Comparison of ENCODE assay signal across 30 cellular contexts in genomic region chr11:68835749-68836148, GRCh38. TPM values are rescaled to one million over a fixed set of nuclear protein-coding genes. Genes with fewer than 3 reads are reported as not detected.
DNase-seq lines count a peak whose midpoint lies in the region; ATAC-seq and TF ChIP-seq lines count a peak whose summit lies in the region.
"Had no signal": no experiment of that assay in that cellular context is flagged by ENCODE, and none has a peak within 500 bp of the region (broad histone marks: within the 10 kb centered on the region; RNA-seq: fewer than 3 reads in every experiment).

No MANE protein-coding gene starts in this region.

- no peak for TF ChIP-seq POLR2A in spleen (IDR thresholded peaks at IDR 0.05)

- no peak overlapping the region for H3K4me3 Mint-ChIP-seq in T-cell
- H3K4me3 Mint-ChIP-seq: activated CD4-positive, alpha-beta memory T cell treated with anti-CD3 and anti-CD28 coated beads for 36 hours; activated naive CD8-positive, alpha-beta T cell treated with anti-CD3 and anti-CD28 coated beads for 36 hours; stimulated activated naive CD8-positive, alpha-beta T cell treated with anti-CD3 and anti-CD28 coated beads, Interleukin-15, Interleukin-2, amounts not matched to agents 100 ng/mL and 50 ng/mL, for 24 hours had no signal

- no peak for TF ChIP-seq EP300 in SK-N-SH (IDR thresholded peaks at IDR 0.05; ENCODE audit: borderline replicate concordance in 1 of 2, low read depth in 1 of 2, low read length in 1 of 2)

- no peaks in the 10 kb centered on the region for H3K9me2 ChIP-seq in SK-N-SH

- H3K4me3 ChIP-seq in liver (ENCODE audit: low read depth in 1 of 3, low read length in 3 of 3) (no peak overlapping the region), spleen (no peak overlapping the region), SK-N-SH (ENCODE audit: low read depth in 2 of 2, low read length in 1 of 2) (no peak overlapping the region)
- H3K4me3 ChIP-seq: lung, psoas muscle, tibial artery had no signal

- H3K9me3 Mint-ChIP-seq in T-cell = no peaks in the 10 kb centered on the region
- H3K9me3 Mint-ChIP-seq: activated CD4-positive, alpha-beta memory T cell treated with anti-CD3 and anti-CD28 coated beads for 36 hours; activated naive CD8-positive, alpha-beta T cell treated with anti-CD3 and anti-CD28 coated beads for 36 hours; central memory CD8-positive, alpha-beta T cell; stimulated activated naive CD8-positive, alpha-beta T cell treated with anti-CD3 and anti-CD28 coated beads, Interleukin-15, Interleukin-2, amounts not matched to agents 100 ng/mL and 50 ng/mL, for 24 hours had no signal

- no peaks in the 10 kb centered on the region for H3K27me3 ChIP-seq in liver (ENCODE audit: control insufficient read depth in 4 of 4, insufficient read depth in 4 of 4, low read length in 3 of 4)
- H3K27me3 ChIP-seq in spleen (replicated peaks in 1 of 7) = no peaks in the 10 kb centered on the region
- no peaks in the 10 kb centered on the region for H3K27me3 ChIP-seq in SK-N-SH (ENCODE audit: insufficient read depth)
- H3K27me3 ChIP-seq: tibial artery had no signal

- ATAC-seq in T-cell (replicated peaks in 1 of 4) (no peak), left lobe of liver (no peak), HG03135 (IDR thresholded peaks at IDR 0.05; ENCODE audit: unreplicated experiment) (no peak)
- ATAC-seq: SK-N-SH treated with all-trans-retinoic acid at 6 μM for 48 hours had no signal

- H3K9ac ChIP-seq in liver (ENCODE audit: low read depth in 1 of 2, low read length in 2 of 2) = no peak overlapping the region
- no peak overlapping the region for H3K9ac ChIP-seq in SK-N-SH
- H3K9ac ChIP-seq: KMS-11 had no signal

- H3K27ac Mint-ChIP-seq in T-cell = peak overlapping the region; percentile 72 to 86
- H3K27ac Mint-ChIP-seq: activated CD4-positive, alpha-beta memory T cell treated with anti-CD3 and anti-CD28 coated beads for 36 hours; stimulated activated naive CD8-positive, alpha-beta T cell treated with anti-CD3 and anti-CD28 coated beads, Interleukin-15, Interleukin-2, amounts not matched to agents 100 ng/mL and 50 ng/mL, for 24 hours had no signal

- H2AFZ ChIP-seq in SK-N-SH (ENCODE audit: low read depth) = no peak overlapping the region

- H3K79me2 ChIP-seq in SK-N-SH (ENCODE audit: insufficient read depth) = peaks cover 90% of the 10 kb centered on the region

- H3K36me3 Mint-ChIP-seq in T-cell = peaks cover 6% of the 10 kb centered on the region
- H3K36me3 Mint-ChIP-seq: activated CD4-positive, alpha-beta memory T cell treated with anti-CD3 and anti-CD28 coated beads for 36 hours; activated naive CD8-positive, alpha-beta T cell treated with anti-CD3 and anti-CD28 coated beads for 36 hours had no signal

- peaks cover 34% of the 10 kb centered on the region for H3F3A ChIP-seq in SK-N-SH (replicated peaks; ENCODE audit: insufficient read depth)

- intact Hi-C loops in spleen (cut with DNase I; ENCODE audit: low total_unique reads) = no loop called here

- whole genome bisulfite sequencing in liver = 70% methylated on average over 4 of the region's 4 CpGs
- WGBS in spleen, 5 donors = 80 to 94% (median 92%) methylated on average over 4 of the region's 4 CpGs
- WGBS in SK-N-SH (ENCODE audit: low lambda C conversion rate) = 92% methylated on average over 4 of the region's 4 CpGs

- no peak for TF ChIP-seq RAD21 in liver (IDR thresholded peaks at IDR 0.05)
- TF ChIP-seq RAD21 in SK-N-SH (IDR thresholded peaks at IDR 0.05; ENCODE audit: low read length) = no peak

- H3K4me1 ChIP-seq in liver (ENCODE audit: control insufficient read depth in 4 of 4, insufficient read depth in 4 of 4, low read length in 3 of 4) (peaks cover 24 to 78% (median 72%) of the 10 kb centered on the region in 4 donors), spleen (peaks cover 37 to 96% (median 84%) of the 10 kb centered on the region in 6 donors), SK-N-SH (ENCODE audit: control insufficient read depth in 1 of 2, insufficient read depth in 2 of 2, low read depth in 1 of 2, low read length in 1 of 2) (peaks cover 30 to 31% of the 10 kb centered on the region in 2 experiments)

- H3K9me3 ChIP-seq in liver (ENCODE audit: control insufficient read depth in 4 of 4, low read length in 3 of 4) (no peaks in the 10 kb centered on the region), spleen (no peaks in the 10 kb centered on the region), SK-N-SH (no peaks in the 10 kb centered on the region)
- H3K9me3 ChIP-seq: psoas muscle, tibial artery had no signal

- H3K27me3 Mint-ChIP-seq in T-cell = no peaks in the 10 kb centered on the region
- H3K27me3 Mint-ChIP-seq: activated CD4-positive, alpha-beta memory T cell treated with anti-CD3 and anti-CD28 coated beads for 36 hours; activated naive CD8-positive, alpha-beta T cell treated with anti-CD3 and anti-CD28 coated beads for 36 hours; central memory CD8-positive, alpha-beta T cell; stimulated activated naive CD8-positive, alpha-beta T cell treated with anti-CD3 and anti-CD28 coated beads, Interleukin-15, Interleukin-2, amounts not matched to agents 100 ng/mL and 50 ng/mL, for 24 hours had no signal

- POLR2A ChIA-PET in T-cell (lab: Charles Lee) (no interaction called here), SK-N-SH (lab: Yijun Ruan, JAX) (interaction anchor here (1.0 kb wide), 1 partner anchor 54 kb away, joined by 4 read pairs; no protein-coding TSS in a partner anchor)

- H3K36me3 ChIP-seq in liver (ENCODE audit: control insufficient read depth in 4 of 4, insufficient read depth in 3 of 4, low read depth in 1 of 4, low read length in 3 of 4) (peaks cover 0 to 5% (median 0%) of the 10 kb centered on the region in 4 donors), spleen (peaks cover 0 to 40% (median 0%) of the 10 kb centered on the region in 6 donors), SK-N-SH (replicated peaks in 1 of 2; ENCODE audit: control insufficient read depth in 1 of 2, insufficient read depth in 2 of 2, low read length in 1 of 2) (peaks cover 0 to 21% of the 10 kb centered on the region in 2 experiments)

- peak overlapping the region; percentile 76 for H3K27ac ChIP-seq in C4-2B
- no peak overlapping the region for H3K27ac ChIP-seq in liver (ENCODE audit: low read depth in 1 of 2, low read length in 2 of 2)
- peak overlapping the region in 6 of 8 donors; percentile 22 to 98 (median 94) for H3K27ac ChIP-seq in spleen
- H3K27ac ChIP-seq in SK-N-SH (ENCODE audit: low read depth in 2 of 2, low read length in 1 of 2) = no peak overlapping the region
- H3K27ac ChIP-seq: KMS-11, psoas muscle had no signal

- DNase-seq in T-cell (no peak), spleen (no peak), left lobe of liver (ENCODE audit: low spot score) (no peak), NCI-H2227 (lab: John Stamatoyannopoulos, UW; ENCODE audit: unreplicated experiment) (no peak), SK-N-SH (no peak)
- DNase-seq: ACHN; activated CD4-positive, alpha-beta memory T cell treated with anti-CD3 and anti-CD28 coated beads for 36 hours; activated CD4-positive, CD25-positive, alpha-beta regulatory T cell treated with anti-CD3 and anti-CD28 coated beads, Interleukin-2, amount 50 U/mL, for 72 hours; activated CD8-positive, alpha-beta memory T cell treated with anti-CD3 and anti-CD28 coated beads, Interleukin-2, amount 50 U/mL, for 4 hours; activated naive CD8-positive, alpha-beta T cell treated with anti-CD3 and anti-CD28 coated beads for 36 hours; Calu3; dermis blood vessel endothelial cell; DND-41; hypothalamus; NCI-H1436; NCI-H2107; NCI-H446 treated with DMSO at 0.1 percent for 48 hours; nucleus accumbens; OCI-M1; psoas muscle; T-helper 2 cell; tibial artery had no signal

- H3K4me2 ChIP-seq in SK-N-SH = no peak overlapping the region
- H3K4me2 ChIP-seq: KMS-11 had no signal

- CTCF ChIA-PET in T-cell (lab: Charles Lee) = no interaction called here
- CTCF ChIA-PET in SK-N-SH (lab: Yijun Ruan, JAX) = interaction anchor here (1.1 kb wide), 1 partner anchor 25 kb away, joined by 3 read pairs; no protein-coding TSS in a partner anchor

- H3K4me1 Mint-ChIP-seq in T-cell = peaks cover 49 to 70% (median 50%) of the 10 kb centered on the region in 3 donors

- peaks cover 44% of the 10 kb centered on the region for H4K20me1 ChIP-seq in SK-N-SH (ENCODE audit: insufficient read depth)

- TF ChIP-seq CTCF in C4-2B (conservative IDR thresholded peaks at IDR 0.05) = no peak
- no peak for TF ChIP-seq CTCF in liver (IDR thresholded peaks at IDR 0.05; ENCODE audit: low read depth, low read length, missing input control)
- TF ChIP-seq CTCF in spleen (IDR thresholded peaks at IDR 0.05 in 8 of 11, conservative IDR thresholded peaks at IDR 0.05 in 3 of 11) = no peak
- no peak for TF ChIP-seq CTCF in SK-N-SH (IDR thresholded peaks at IDR 0.05)

TF ChIP-seq in liver, 16 proteins besides CTCF, POLR2A, EP300 and RAD21 (continues in another document):
- TF ChIP-seq YY1 (IDR thresholded peaks at IDR 0.05) (no peak), MAX (IDR thresholded peaks at IDR 0.05) (peak; percentile 3), HNF4A (conservative IDR thresholded peaks at IDR 0.05) (no peak), RXRA (IDR thresholded peaks at IDR 0.05) (no peak)

TF ChIP-seq in SK-N-SH, 30 proteins besides CTCF, POLR2A, EP300 and RAD21 (continues in another document):
- TF ChIP-seq MAX (IDR thresholded peaks at IDR 0.05; ENCODE audit: low read depth) (no peak), TAF1 (IDR thresholded peaks at IDR 0.05; ENCODE audit: borderline replicate concordance, low read depth, low read length) (no peak), NRF1 (IDR thresholded peaks at IDR 0.05; ENCODE audit: low read depth, low read length) (no peak), GABPA (IDR thresholded peaks at IDR 0.05; ENCODE audit: low read depth) (no peak), IRF3 (IDR thresholded peaks at IDR 0.05; ENCODE audit: low read depth, low read length) (no peak)

RNA-seq across cellular contexts. Expression of gene CPT1A, which starts 6.0 kb away (rescaled TPM):
- total RNA-seq in T-cell (10 to 100 TPM; 21.2 to 44.1 (median 35.9) TPM), liver (100 to 1,000 TPM in 1 of 2 donors, 10 to 100 TPM in 1; 48.0 to 232 TPM), spleen (100 to 1,000 TPM in 1 of 7 donors, 10 to 100 TPM in 6; 43.3 to 118 (median 73.1) TPM), left lobe of liver (56.6 TPM)
- polyA plus RNA-seq in liver (10 to 100 TPM; 17.2 to 73.9 TPM), spleen (10 to 100 TPM in 2 of 3 donors, 1 to 10 TPM in 1; 6.7 to 18.0 (median 11.0) TPM), SK-N-SH (2012; rRNA removed) (22.5 and 31.2 TPM in 2 replicates)
- polyA plus RNA-seq in SK-N-SH (2012; cell fraction: cytosol; rRNA removed) = 20.9 and 27.0 TPM in 2 replicates
- polyA plus RNA-seq in SK-N-SH (2012; cell fraction: nucleus; rRNA removed) = 42.4 and 46.7 TPM in 2 replicates

Comparison
In these comparisons a context has a peak if more than half of its experiments do, and no peak if none do; other contexts are left out.
1. H3K27ac ChIP-seq: peak in C4-2B (single experiment) and spleen (6 of 8); none in liver (0 of 2) and SK-N-SH (0 of 2).